ENCODE assay signal across 8 cellular contexts in genomic region chr11:65571940-65572339, GRCh38. TPM values are rescaled to one million over a fixed set of nuclear protein-coding genes. Genes with fewer than 3 reads are reported as not detected.
DNase-seq lines count a peak whose midpoint lies in the region; TF ChIP-seq lines count a peak whose summit lies in the region.

No MANE protein-coding gene starts in this region.

- no peaks in the 10 kb centered on the region for H4K20me1 ChIP-seq in MM.1S (ENCODE audit: insufficient read depth, low read length)

- DNase-seq in NCI-H2081 (lab: John Stamatoyannopoulos, UW): peak; percentile 39 to 67
- DNase-seq in NCI-H2081 treated with DMSO at 0.1 percent for 48 hours (lab: John Stamatoyannopoulos, UW): no peak
- DNase-seq in MM.1S: peak; percentile 51
- no peak for DNase-seq in activated T-helper 2 cell treated with anti-CD3 and anti-CD28 coated beads, Interferon-gamma antibody, Interleukin-2, Interleukin-4, amounts not matched to agents 10 μg/mL and 5 μg/mL and 100 μg/mL, durations not matched to agents 14 hours and 24 hours and 36 hours (ENCODE audit: low spot score)
- DNase-seq in superior temporal gyrus (ENCODE audit: extremely low spot score): peak; percentile 19
- DNase-seq in germinal center (ENCODE audit: low spot score): no peak
- DNase-seq in stimulated activated CD4-positive, alpha-beta T cell treated with anti-CD3 and anti-CD28 coated beads, Interleukin-4, amount 100 ng/mL, for 24 hours: no peak

- H3K4me3 Mint-ChIP-seq in activated T-helper 2 cell treated with anti-CD3 and anti-CD28 coated beads, Interferon-gamma antibody, Interleukin-2, Interleukin-4, amounts not matched to agents 10 μg/mL and 5 μg/mL and 100 μg/mL, durations not matched to agents 14 hours and 24 hours and 36 hours (ENCODE audit: low read depth): peak overlapping the region; percentile 97

- H3K4me1 Mint-ChIP-seq in activated T-helper 2 cell treated with anti-CD3 and anti-CD28 coated beads, Interferon-gamma antibody, Interleukin-2, Interleukin-4, amounts not matched to agents 10 μg/mL and 5 μg/mL and 100 μg/mL, durations not matched to agents 14 hours and 24 hours and 36 hours (ENCODE audit: low read depth): peaks cover 47% of the 10 kb centered on the region

- H3K27ac Mint-ChIP-seq in activated T-helper 2 cell treated with anti-CD3 and anti-CD28 coated beads, Interferon-gamma antibody, Interleukin-2, Interleukin-4, amounts not matched to agents 10 μg/mL and 5 μg/mL and 100 μg/mL, durations not matched to agents 14 hours and 24 hours and 36 hours: peak overlapping the region; percentile 87

- H3K4me1 ChIP-seq in MM.1S (ENCODE audit: low read length) (peaks cover 28% of the 10 kb centered on the region), iPS-20b (ENCODE audit: insufficient read depth, low read length) (peaks cover 20% of the 10 kb centered on the region)

- no peaks in the 10 kb centered on the region for H3K9me3 Mint-ChIP-seq in activated T-helper 2 cell treated with anti-CD3 and anti-CD28 coated beads, Interferon-gamma antibody, Interleukin-2, Interleukin-4, amounts not matched to agents 10 μg/mL and 5 μg/mL and 100 μg/mL, durations not matched to agents 14 hours and 24 hours and 36 hours

- peaks cover 41% of the 10 kb centered on the region for H3K36me3 Mint-ChIP-seq in activated T-helper 2 cell treated with anti-CD3 and anti-CD28 coated beads, Interferon-gamma antibody, Interleukin-2, Interleukin-4, amounts not matched to agents 10 μg/mL and 5 μg/mL and 100 μg/mL, durations not matched to agents 14 hours and 24 hours and 36 hours (ENCODE audit: low read depth)

- H3K27me3 Mint-ChIP-seq in activated T-helper 2 cell treated with anti-CD3 and anti-CD28 coated beads, Interferon-gamma antibody, Interleukin-2, Interleukin-4, amounts not matched to agents 10 μg/mL and 5 μg/mL and 100 μg/mL, durations not matched to agents 14 hours and 24 hours and 36 hours (ENCODE audit: low read depth): no peaks in the 10 kb centered on the region

- H3K27ac ChIP-seq in MM.1S (ENCODE audit: low read length) (peak overlapping the region; percentile 40; the same call in 1 of the 2 replicates), iPS-20b (ENCODE audit: low read length) (no peak overlapping the region)

- H3K36me3 ChIP-seq in MM.1S (replicated peaks; ENCODE audit: insufficient read depth, low read length) (no peaks in the 10 kb centered on the region), iPS-20b (ENCODE audit: insufficient read depth, low read depth, low read length) (no peaks in the 10 kb centered on the region)

- no peaks in the 10 kb centered on the region for H3K9me3 ChIP-seq in MM.1S (replicated peaks; ENCODE audit: insufficient read depth, low read length)
- H3K9me3 ChIP-seq in iPS-20b (ENCODE audit: insufficient read depth, low read depth, low read length): no peaks in the 10 kb centered on the region

- H3F3A ChIP-seq in MM.1S (ENCODE audit: insufficient read depth, low read length): peaks cover 53% of the 10 kb centered on the region

- H3K9me2 ChIP-seq in MM.1S (replicated peaks; ENCODE audit: insufficient read depth, low read length): no peaks in the 10 kb centered on the region

- peaks cover 68% of the 10 kb centered on the region for H3K79me2 ChIP-seq in MM.1S (ENCODE audit: low read length)

- H3K9ac ChIP-seq in MM.1S (ENCODE audit: low read length): peak overlapping the region; percentile 9; the same call in 1 of the 2 replicates
- H3K9ac ChIP-seq in iPS-20b (ENCODE audit: low read depth, low read length): peak overlapping the region; percentile 53; the same call in 1 of the 2 replicates

- H3K27me3 ChIP-seq in MM.1S (replicated peaks; ENCODE audit: insufficient read depth, low read length) (no peaks in the 10 kb centered on the region), iPS-20b (ENCODE audit: insufficient read depth, low read length) (peaks cover 38% of the 10 kb centered on the region)

- intact Hi-C loops in activated T-helper 2 cell treated with anti-CD3 and anti-CD28 coated beads, Interferon-gamma antibody, Interleukin-2, Interleukin-4, amounts not matched to agents 10 μg/mL and 5 μg/mL and 100 μg/mL, durations not matched to agents 14 hours and 24 hours and 36 hours (cut with micrococcal nuclease): loop anchor here (5.0 to 10.0 kb wide), 5 partner anchors 80 to 545 kb away; partner anchors contain the start of genes CFL1, KAT5, SNX15 and TM7SF2

- H3K4me3 ChIP-seq in MM.1S (ENCODE audit: low read length) (peak overlapping the region; percentile 98), iPS-20b (ENCODE audit: low read length) (peak overlapping the region; percentile 70)

- no peak overlapping the region for H2AFZ ChIP-seq in MM.1S (ENCODE audit: low read length)

- TF ChIP-seq CTCF in MM.1S (IDR thresholded peaks at IDR 0.05; ENCODE audit: low read length): peak; percentile 61

- peak overlapping the region; percentile 93 for H3K4me2 ChIP-seq in MM.1S (ENCODE audit: low read depth, low read length)

RNA-seq across cellular contexts. Expression of gene FAM89B, which starts 0.4 kb away (rescaled TPM):
- 31.5 and 32.0 TPM in 2 replicates for total RNA-seq in activated T-helper 2 cell treated with anti-CD3 and anti-CD28 coated beads, Interferon-gamma antibody, Interleukin-2, Interleukin-4, amounts not matched to agents 10 μg/mL and 5 μg/mL and 100 μg/mL, durations not matched to agents 14 hours and 24 hours and 36 hours

RNA-seq across cellular contexts. Expression of gene ZNRD2, which starts 1.7 kb away (rescaled TPM):
- total RNA-seq in activated T-helper 2 cell treated with anti-CD3 and anti-CD28 coated beads, Interferon-gamma antibody, Interleukin-2, Interleukin-4, amounts not matched to agents 10 μg/mL and 5 μg/mL and 100 μg/mL, durations not matched to agents 14 hours and 24 hours and 36 hours: 63.6 and 63.8 TPM in 2 replicates

RNA-seq across cellular contexts. Expression of gene EHBP1L1, which starts 3.9 kb away (rescaled TPM):
- 163 and 168 TPM in 2 replicates for total RNA-seq in activated T-helper 2 cell treated with anti-CD3 and anti-CD28 coated beads, Interferon-gamma antibody, Interleukin-2, Interleukin-4, amounts not matched to agents 10 μg/mL and 5 μg/mL and 100 μg/mL, durations not matched to agents 14 hours and 24 hours and 36 hours

RNA-seq across cellular contexts. Expression of gene LTBP3, which starts 13.8 kb away (rescaled TPM):
- total RNA-seq in activated T-helper 2 cell treated with anti-CD3 and anti-CD28 coated beads, Interferon-gamma antibody, Interleukin-2, Interleukin-4, amounts not matched to agents 10 μg/mL and 5 μg/mL and 100 μg/mL, durations not matched to agents 14 hours and 24 hours and 36 hours: 85.3 and 86.4 TPM in 2 replicates

RNA-seq across cellular contexts. Expression of gene KCNK7, which starts 23.7 kb away (rescaled TPM):
- total RNA-seq in activated T-helper 2 cell treated with anti-CD3 and anti-CD28 coated beads, Interferon-gamma antibody, Interleukin-2, Interleukin-4, amounts not matched to agents 10 μg/mL and 5 μg/mL and 100 μg/mL, durations not matched to agents 14 hours and 24 hours and 36 hours: 0.78 and 2.0 TPM in 2 replicates

Comparison
In these comparisons a context has a peak if more than half of its experiments do, and no peak if none do; other contexts are left out.
1. DNase-seq: peak in NCI-H2081 (2 of 2), MM.1S (single experiment) and superior temporal gyrus (single experiment); none in NCI-H2081 treated with DMSO at 0.1 percent for 48 hours (single experiment), activated T-helper 2 cell treated with anti-CD3 and anti-CD28 coated beads, Interferon-gamma antibody, Interleukin-2, Interleukin-4, amounts not matched to agents 10 μg/mL and 5 μg/mL and 100 μg/mL, durations not matched to agents 14 hours and 24 hours and 36 hours (single experiment), germinal center (single experiment) and stimulated activated CD4-positive, alpha-beta T cell treated with anti-CD3 and anti-CD28 coated beads, Interleukin-4, amount 100 ng/mL, for 24 hours (single experiment).